17 cellular contexts compared by ENCODE assay signal in genomic region chr1:180899262-180899661, GRCh38. TPM values are rescaled to one million over a fixed set of nuclear protein-coding genes. Genes with fewer than 3 reads are reported as not detected.
DNase-seq lines count a peak whose midpoint lies in the region; ATAC-seq and TF ChIP-seq lines count a peak whose summit lies in the region.
"Had no signal": no experiment of that assay in that cellular context is flagged by ENCODE, and none has a peak within 500 bp of the region (broad histone marks: within the 10 kb centered on the region; RNA-seq: fewer than 3 reads in every experiment).

No MANE protein-coding gene starts in this region.

- peaks cover 29% of the 10 kb centered on the region for H3K4me1 Mint-ChIP-seq in glutamatergic neuron (ENCODE audit: low read depth, unreplicated experiment)
- H3K4me1 Mint-ChIP-seq: CD14-positive monocyte had no signal

- H3K4me3 ChIP-seq in WERI-Rb-1 (ENCODE audit: low read depth, low read length) = no peak overlapping the region
- H3K4me3 ChIP-seq: SK-N-MC had no signal

- peak overlapping the region; percentile 84 for H3K27ac Mint-ChIP-seq in glutamatergic neuron (ENCODE audit: unreplicated experiment)

- peaks cover 6% of the 10 kb centered on the region for H3K27me3 Mint-ChIP-seq in glutamatergic neuron (ENCODE audit: unreplicated experiment)

- ATAC-seq in HG03039 (IDR thresholded peaks at IDR 0.05; ENCODE audit: unreplicated experiment) = no peak
- ATAC-seq: HCT116 had no signal

- H3K27me3 ChIP-seq in WERI-Rb-1 (ENCODE audit: insufficient read depth, low read depth, severe bottlenecking) = no peaks in the 10 kb centered on the region

- no peak for TF ChIP-seq CTCF in WERI-Rb-1 (IDR thresholded peaks at IDR 0.05; ENCODE audit: low read depth, low read length)
- TF ChIP-seq CTCF in glutamatergic neuron (IDR thresholded peaks at IDR 0.05; ENCODE audit: partially characterized antibody, unreplicated experiment) = no peak

- DNase-seq in AG08395 (ENCODE audit: low spot score) (peak; percentile 20), EH (ENCODE audit: low read depth) (peak; percentile 9), WERI-Rb-1 (peak; percentile 12), glutamatergic neuron (no peak), SKM-1 (lab: John Stamatoyannopoulos, UW; ENCODE audit: unreplicated experiment) (no peak), NCI-H748 (lab: John Stamatoyannopoulos, UW; ENCODE audit: unreplicated experiment) (no peak), inferior parietal cortex (ENCODE audit: extremely low spot score) (no peak)
- DNase-seq: GF-D8, NCI-H1105, NCI-H2081, NCI-H446 treated with DMSO at 0.1 percent for 48 hours, OCI-M1, SHP77 had no signal

- H3K9me3 ChIP-seq in WERI-Rb-1 (ENCODE audit: severe bottlenecking) = no peaks in the 10 kb centered on the region

- no peaks in the 10 kb centered on the region for H3K36me3 Mint-ChIP-seq in glutamatergic neuron (ENCODE audit: unreplicated experiment)

- no peaks in the 10 kb centered on the region for H3K36me3 ChIP-seq in WERI-Rb-1

- no peak overlapping the region for H3K4me3 Mint-ChIP-seq in glutamatergic neuron (ENCODE audit: unreplicated experiment)
- H3K4me3 Mint-ChIP-seq: CD14-positive monocyte had no signal

- H3K27ac ChIP-seq in WERI-Rb-1 = no peak overlapping the region
- H3K27ac ChIP-seq: SK-N-MC had no signal

- H3K9me3 Mint-ChIP-seq in glutamatergic neuron (ENCODE audit: unreplicated experiment) = peaks cover 8% of the 10 kb centered on the region

RNA-seq across cellular contexts. Expression of gene KIAA1614, which starts 13.4 kb away (rescaled TPM):
- 4.1 TPM for total RNA-seq in glutamatergic neuron (ENCODE audit: unreplicated experiment)

Comparison
In these comparisons a context has a peak if more than half of its experiments do, and no peak if none do; other contexts are left out.
1. DNase-seq: peak in AG08395 (single experiment), EH (single experiment) and WERI-Rb-1 (single experiment); none in glutamatergic neuron (single experiment), SKM-1 (single experiment), NCI-H748 (single experiment) and inferior parietal cortex (single experiment).